20 cellular contexts compared by ENCODE assay signal in genomic region chr2:64145760-64146159, GRCh38.
"Had no signal": no experiment of that assay in that cellular context is flagged by ENCODE, and none has a peak within 500 bp of the region (broad histone marks: within the 10 kb centered on the region; RNA-seq: fewer than 3 reads in every experiment).

No MANE protein-coding gene starts in this region.

- H3K27ac ChIP-seq: ascending aorta, esophagus muscularis mucosa, gastroesophageal sphincter, heart left ventricle, thoracic aorta had no signal

- H3K27ac Mint-ChIP-seq: activated CD4-positive, alpha-beta T cell treated with anti-CD3 and anti-CD28 coated beads for 36 hours; activated CD8-positive, alpha-beta T cell treated with anti-CD3 and anti-CD28 coated beads for 36 hours; activated T-helper 2 cell treated with anti-CD3 and anti-CD28 coated beads, Interferon-gamma antibody, Interleukin-2, Interleukin-4, amounts not matched to agents 10 μg/mL and 5 μg/mL and 100 μg/mL, durations not matched to agents 14 hours and 24 hours and 36 hours; memory B cell; stimulated activated memory B cell treated with anti-CD40 and anti-IgM and Interleukin-4, amounts not matched to agents 10 μg/mL and 1 μg/mL and 100 μg/mL, for 72 hours; T-helper 2 cell treated with Interferon-gamma antibody and Interleukin-4, amounts not matched to agents 5 μg/mL and 100 μg/mL, for 36 hours; WTC11 had no signal

- H3K9me3 Mint-ChIP-seq: activated CD8-positive, alpha-beta T cell treated with anti-CD3 and anti-CD28 coated beads for 36 hours; activated T-helper 2 cell treated with anti-CD3 and anti-CD28 coated beads, Interferon-gamma antibody, Interleukin-2, Interleukin-4, amounts not matched to agents 10 μg/mL and 5 μg/mL and 100 μg/mL, durations not matched to agents 14 hours and 24 hours and 36 hours; memory B cell; naive B cell; stimulated activated memory B cell treated with anti-CD40 and anti-IgM and Interleukin-4, amounts not matched to agents 10 μg/mL and 1 μg/mL and 100 μg/mL, for 72 hours; T-helper 2 cell treated with Interferon-gamma antibody and Interleukin-4, amounts not matched to agents 5 μg/mL and 100 μg/mL, for 36 hours; WTC11 had no signal

- H3K9me3 ChIP-seq: ascending aorta, esophagus muscularis mucosa, gastroesophageal sphincter, heart left ventricle, mucosa of descending colon, thoracic aorta had no signal

- H3K4me3 ChIP-seq: ascending aorta, esophagus muscularis mucosa, gastroesophageal sphincter, heart left ventricle, mucosa of descending colon, thoracic aorta had no signal

- ATAC-seq: activated CD4-positive, alpha-beta T cell treated with anti-CD3 and anti-CD28 coated beads for 36 hours; activated CD8-positive, alpha-beta T cell treated with anti-CD3 and anti-CD28 coated beads for 36 hours; gastroesophageal sphincter; heart left ventricle; left ventricle myocardium superior; mucosa of descending colon; sciatic nerve; stimulated activated memory B cell treated with anti-CD40 and anti-IgM and Interleukin-4, amounts not matched to agents 10 μg/mL and 1 μg/mL and 100 μg/mL, for 72 hours; WTC11 had no signal

- H3K36me3 Mint-ChIP-seq: memory B cell; stimulated activated memory B cell treated with anti-CD40 and anti-IgM and Interleukin-4, amounts not matched to agents 10 μg/mL and 1 μg/mL and 100 μg/mL, for 72 hours; WTC11 had no signal

- H3K27me3 Mint-ChIP-seq: activated CD4-positive, alpha-beta T cell treated with anti-CD3 and anti-CD28 coated beads for 36 hours; activated CD8-positive, alpha-beta T cell treated with anti-CD3 and anti-CD28 coated beads for 36 hours; memory B cell; naive B cell; stimulated activated memory B cell treated with anti-CD40 and anti-IgM and Interleukin-4, amounts not matched to agents 10 μg/mL and 1 μg/mL and 100 μg/mL, for 72 hours had no signal

- H3K36me3 ChIP-seq: ascending aorta, esophagus muscularis mucosa, gastroesophageal sphincter, heart left ventricle, thoracic aorta had no signal

- DNase-seq: activated CD4-positive, alpha-beta T cell treated with anti-CD3 and anti-CD28 coated beads for 36 hours; activated CD8-positive, alpha-beta T cell treated with anti-CD3 and anti-CD28 coated beads for 36 hours; activated naive CD4-positive, alpha-beta T cell treated with anti-CD3 and anti-CD28 coated beads, Interleukin-2, amount 50 U/mL, for 16 hours; activated T-cell treated with anti-CD3 and anti-CD28 coated beads, Interleukin-2, amount 50 U/mL, for 1 hour; effector CD4-positive, alpha-beta T cell; heart left ventricle; left ventricle myocardium superior; mucosa of descending colon; naive B cell; stimulated activated CD4-positive, alpha-beta T cell treated with anti-CD3 and anti-CD28 coated beads, Interleukin-4, amount 100 ng/mL, for 4 hours had no signal

- H3K4me3 Mint-ChIP-seq: activated CD4-positive, alpha-beta T cell treated with anti-CD3 and anti-CD28 coated beads for 36 hours; activated CD8-positive, alpha-beta T cell treated with anti-CD3 and anti-CD28 coated beads for 36 hours; memory B cell; naive B cell; stimulated activated memory B cell treated with anti-CD40 and anti-IgM and Interleukin-4, amounts not matched to agents 10 μg/mL and 1 μg/mL and 100 μg/mL, for 72 hours; T-helper 2 cell treated with Interferon-gamma antibody and Interleukin-4, amounts not matched to agents 5 μg/mL and 100 μg/mL, for 36 hours; WTC11 had no signal

- H3K27me3 ChIP-seq: ascending aorta, esophagus muscularis mucosa, gastroesophageal sphincter, heart left ventricle had no signal
